15 cellular contexts compared by ENCODE assay signal in genomic region chr16:85674828-85675227, GRCh38. TPM values are rescaled to one million over a fixed set of nuclear protein-coding genes. Genes with fewer than 3 reads are reported as not detected.
DNase-seq lines count a peak whose midpoint lies in the region; ATAC-seq and TF ChIP-seq lines count a peak whose summit lies in the region.
"Had no signal": no experiment of that assay in that cellular context is flagged by ENCODE, and none has a peak within 500 bp of the region (broad histone marks: within the 10 kb centered on the region; RNA-seq: fewer than 3 reads in every experiment).

No MANE protein-coding gene starts in this region.

- ATAC-seq in natural killer cell: no peak
- no peak for ATAC-seq in natural killer cell treated with Interleukin-12 subunit alpha and Interleukin-12 subunit beta and Interleukin-15 and Interleukin-18, amount 100 ng/mL, for 72 hours
- no peak for ATAC-seq in lower lobe of right lung
- ATAC-seq in HG02678 (IDR thresholded peaks at IDR 0.05; ENCODE audit: unreplicated experiment): no peak
- ATAC-seq in GM21526 (IDR thresholded peaks at IDR 0.05; ENCODE audit: low FRiP score, unreplicated experiment): no peak
- ATAC-seq in HG02852 (IDR thresholded peaks at IDR 0.05; ENCODE audit: unreplicated experiment): no peak

- no peaks in the 10 kb centered on the region for H3K27me3 Mint-ChIP-seq in natural killer cell (ENCODE audit: low read depth in 2 of 2)
- H3K27me3 Mint-ChIP-seq in natural killer cell treated with Interleukin-12 subunit alpha and Interleukin-12 subunit beta and Interleukin-15 and Interleukin-18, amount 100 ng/mL, for 72 hours: no peaks in the 10 kb centered on the region
- H3K27me3 Mint-ChIP-seq in activated CD4-positive, alpha-beta memory T cell treated with anti-CD3 and anti-CD28 coated beads for 36 hours: no peaks in the 10 kb centered on the region

- H3K4me3 Mint-ChIP-seq in natural killer cell: no peak overlapping the region
- no peak overlapping the region for H3K4me3 Mint-ChIP-seq in natural killer cell treated with Interleukin-12 subunit alpha and Interleukin-12 subunit beta and Interleukin-15 and Interleukin-18, amount 100 ng/mL, for 72 hours
- H3K4me3 Mint-ChIP-seq in activated CD4-positive, alpha-beta memory T cell treated with anti-CD3 and anti-CD28 coated beads for 36 hours: no peak overlapping the region

- POLR2A ChIA-PET in activated CD4-positive, alpha-beta memory T cell treated with anti-CD3 and anti-CD28 coated beads for 36 hours (lab: Charles Lee): no interaction called here

- H3K9me3 Mint-ChIP-seq in natural killer cell: no peaks in the 10 kb centered on the region
- H3K9me3 Mint-ChIP-seq in natural killer cell treated with Interleukin-12 subunit alpha and Interleukin-12 subunit beta and Interleukin-15 and Interleukin-18, amount 100 ng/mL, for 72 hours: no peaks in the 10 kb centered on the region
- H3K9me3 Mint-ChIP-seq in activated CD4-positive, alpha-beta memory T cell treated with anti-CD3 and anti-CD28 coated beads for 36 hours: no peaks in the 10 kb centered on the region

- CTCF ChIA-PET in activated CD4-positive, alpha-beta memory T cell treated with anti-CD3 and anti-CD28 coated beads for 36 hours (lab: Charles Lee): interaction anchor here (3.3 kb wide), 1 partner anchor 16 kb away, joined by 16 read pairs; no protein-coding TSS in a partner anchor

- H3K36me3 ChIP-seq in lower lobe of right lung: peaks cover 67% of the 10 kb centered on the region

- peak overlapping the region; percentile 56 for H3K27ac ChIP-seq in lower lobe of right lung

- DNase-seq in natural killer cell: no peak
- DNase-seq in natural killer cell treated with Interleukin-12 subunit alpha and Interleukin-12 subunit beta and Interleukin-15 and Interleukin-18, amount 100 ng/mL, for 72 hours (ENCODE audit: low spot score): no peak
- no peak for DNase-seq in activated CD4-positive, alpha-beta memory T cell treated with anti-CD3 and anti-CD28 coated beads for 36 hours
- no peak for DNase-seq in lower lobe of right lung
- DNase-seq in NOMO-1 treated with dmso at 0.1 percent for 144 hours (lab: John Stamatoyannopoulos, UW; ENCODE audit: unreplicated experiment): no peak
- DNase-seq: activated CD4-positive, alpha-beta T cell treated with anti-CD3 and anti-CD28 coated beads, Interleukin-2, amount 50 U/mL, for 4 hours; activated naive CD4-positive, alpha-beta T cell treated with anti-CD3 and anti-CD28 coated beads, Interleukin-2, amount 50 U/mL, for 16 hours; KG1; mammary epithelial cell; NCI-H146; T-helper 1 cell had no signal

- no peak overlapping the region for H3K4me3 ChIP-seq in lower lobe of right lung
- H3K4me3 ChIP-seq: Peyer's patch had no signal

- no peaks in the 10 kb centered on the region for H3K9me3 ChIP-seq in lower lobe of right lung
- H3K9me3 ChIP-seq: Peyer's patch had no signal

- H3K4me1 ChIP-seq in lower lobe of right lung: peaks cover 22% of the 10 kb centered on the region

- H3K27me3 ChIP-seq in lower lobe of right lung (ENCODE audit: low read depth): no peaks in the 10 kb centered on the region
- H3K27me3 ChIP-seq: Peyer's patch had no signal

- peaks cover 0 to 18% of the 10 kb centered on the region in 2 donors for H3K4me1 Mint-ChIP-seq in natural killer cell
- H3K4me1 Mint-ChIP-seq in natural killer cell treated with Interleukin-12 subunit alpha and Interleukin-12 subunit beta and Interleukin-15 and Interleukin-18, amount 100 ng/mL, for 72 hours (ENCODE audit: low read depth in 2 of 2): peaks cover 3 to 6% of the 10 kb centered on the region in 2 donors
- H3K4me1 Mint-ChIP-seq in activated CD4-positive, alpha-beta memory T cell treated with anti-CD3 and anti-CD28 coated beads for 36 hours (ENCODE audit: low read depth): peaks cover 12% of the 10 kb centered on the region

- TF ChIP-seq CTCF in natural killer cell (IDR thresholded peaks at IDR 0.05) (no peak), lower lobe of right lung (IDR thresholded peaks at IDR 0.05) (no peak)

- intact Hi-C loops in natural killer cell (cut with micrococcal nuclease): no loop called here
- intact Hi-C loops in activated CD4-positive, alpha-beta memory T cell treated with anti-CD3 and anti-CD28 coated beads for 36 hours (cut with micrococcal nuclease): no loop called here
- intact Hi-C loops in lower lobe of right lung (cut with DNase I): no loop called here

- H3K36me3 Mint-ChIP-seq in natural killer cell: peaks cover 21% of the 10 kb centered on the region
- H3K36me3 Mint-ChIP-seq in natural killer cell treated with Interleukin-12 subunit alpha and Interleukin-12 subunit beta and Interleukin-15 and Interleukin-18, amount 100 ng/mL, for 72 hours: peaks cover 27% of the 10 kb centered on the region
- peaks cover 46% of the 10 kb centered on the region for H3K36me3 Mint-ChIP-seq in activated CD4-positive, alpha-beta memory T cell treated with anti-CD3 and anti-CD28 coated beads for 36 hours

- H3K27ac Mint-ChIP-seq in natural killer cell: peak overlapping the region; percentile 60 to 65
- peak overlapping the region in 1 of 2 donors; percentile 56 for H3K27ac Mint-ChIP-seq in natural killer cell treated with Interleukin-12 subunit alpha and Interleukin-12 subunit beta and Interleukin-15 and Interleukin-18, amount 100 ng/mL, for 72 hours
- H3K27ac Mint-ChIP-seq in activated CD4-positive, alpha-beta memory T cell treated with anti-CD3 and anti-CD28 coated beads for 36 hours: peak overlapping the region; percentile 43

RNA-seq across cellular contexts. Expression of gene GINS2, which starts 13.9 kb away (rescaled TPM):
- total RNA-seq in natural killer cell (1 to 10 TPM in 1 of 3 donors, under 1 TPM in 2; 0.73 to 2.6 (median 0.89) TPM), lower lobe of right lung (1.1 TPM)
- total RNA-seq in natural killer cell treated with Interleukin-12 subunit alpha and Interleukin-12 subunit beta and Interleukin-15 and Interleukin-18, amount 100 ng/mL, for 72 hours: 10 to 100 TPM; 34.3 to 69.5 TPM
- 10 to 100 TPM; 66.9 to 67.8 TPM for total RNA-seq in activated CD4-positive, alpha-beta memory T cell treated with anti-CD3 and anti-CD28 coated beads for 36 hours

Comparison
In these comparisons a context has a peak if more than half of its experiments do, and no peak if none do; other contexts are left out.
1. RNA of gene GINS2, which starts 13.9 kb away (total RNA-seq): 34.3 to 69.5 TPM in natural killer cell treated with Interleukin-12 subunit alpha and Interleukin-12 subunit beta and Interleukin-15 and Interleukin-18, amount 100 ng/mL, for 72 hours and 66.9 to 67.8 TPM in activated CD4-positive, alpha-beta memory T cell treated with anti-CD3 and anti-CD28 coated beads for 36 hours; 1.1 TPM in lower lobe of right lung (single experiment) and 0.73 to 2.6 TPM in natural killer cell; every median in the first group is over 4 times any median in the second.